Comparison of ENCODE assay signal across 1 cellular context in the genomic region with DNA sequence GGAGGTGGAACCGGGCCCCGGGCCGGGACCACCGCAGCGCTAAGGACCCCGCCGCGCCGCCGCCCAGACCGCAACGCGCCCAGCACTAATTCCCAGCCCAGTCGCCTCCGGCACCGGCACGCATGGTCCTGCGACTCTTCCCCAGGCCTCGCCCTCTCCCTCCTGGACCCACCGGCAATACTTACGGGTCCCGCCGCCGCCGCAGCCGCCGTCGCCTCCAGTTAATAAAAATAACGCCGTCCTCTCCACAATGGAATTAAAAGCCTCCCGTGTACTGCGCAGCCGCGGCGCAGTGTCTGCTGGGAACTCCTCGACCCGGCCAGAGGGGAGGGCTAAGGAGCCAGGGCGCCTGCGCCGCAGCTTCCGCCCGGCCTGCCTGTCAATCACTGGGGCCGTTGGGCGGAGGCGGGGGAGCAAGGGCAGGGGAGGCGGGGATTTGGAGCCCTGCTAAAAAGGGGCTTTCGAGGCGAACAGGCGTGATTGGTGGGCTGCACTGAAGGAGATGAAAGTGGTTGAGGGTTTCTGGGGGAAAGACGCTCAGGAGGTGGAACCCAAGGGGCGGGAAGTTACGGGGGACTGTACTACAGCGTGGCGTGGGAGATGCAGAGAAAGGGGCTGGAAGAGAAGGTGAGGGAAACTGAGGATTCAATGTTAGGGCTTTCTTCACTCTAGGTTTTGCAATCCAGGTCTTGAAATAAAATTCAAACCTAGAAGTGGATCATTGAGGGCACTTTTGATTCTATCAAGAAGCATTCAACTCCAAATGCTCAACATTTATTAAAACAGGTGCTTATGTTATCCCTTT.
TF ChIP-seq lines count a peak whose summit lies in the region.

TSS of gene ZNF281 (minus strand) at position 276 of the 805 bp plus-strand sequence. CDS start 331 bp downstream, outside the sequence.

TF ChIP-seq in WTC11, 78 proteins besides CTCF, POLR2A, EP300 and RAD21 (continued from another document and continues in another):
- TF ChIP-seq, protein P1, sequence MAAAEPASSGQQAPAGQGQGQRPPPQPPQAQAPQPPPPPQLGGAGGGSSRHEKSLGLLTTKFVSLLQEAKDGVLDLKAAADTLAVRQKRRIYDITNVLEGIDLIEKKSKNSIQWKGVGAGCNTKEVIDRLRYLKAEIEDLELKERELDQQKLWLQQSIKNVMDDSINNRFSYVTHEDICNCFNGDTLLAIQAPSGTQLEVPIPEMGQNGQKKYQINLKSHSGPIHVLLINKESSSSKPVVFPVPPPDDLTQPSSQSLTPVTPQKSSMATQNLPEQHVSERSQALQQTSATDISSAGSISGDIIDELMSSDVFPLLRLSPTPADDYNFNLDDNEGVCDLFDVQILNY (CRISPR knock-in tag; IDR thresholded peaks at IDR 0.05), result no peak
- no peak for TF ChIP-seq KAT7 (CRISPR knock-in tag; IDR thresholded peaks at IDR 0.05; ENCODE audit: borderline replicate concordance)
- no peak for TF ChIP-seq ESRRA (CRISPR knock-in tag; IDR thresholded peaks at IDR 0.05; ENCODE audit: borderline replicate concordance)
- no peak for TF ChIP-seq SMAD3 (CRISPR knock-in tag; IDR thresholded peaks at IDR 0.05; ENCODE audit: borderline replicate concordance)
- no peak for TF ChIP-seq CBFB (CRISPR knock-in tag; IDR thresholded peaks at IDR 0.05; ENCODE audit: low read depth)
- TF ChIP-seq ZNF532 (CRISPR knock-in tag; IDR thresholded peaks at IDR 0.05; ENCODE audit: borderline replicate concordance), result no peak
- TF ChIP-seq, protein P2, sequence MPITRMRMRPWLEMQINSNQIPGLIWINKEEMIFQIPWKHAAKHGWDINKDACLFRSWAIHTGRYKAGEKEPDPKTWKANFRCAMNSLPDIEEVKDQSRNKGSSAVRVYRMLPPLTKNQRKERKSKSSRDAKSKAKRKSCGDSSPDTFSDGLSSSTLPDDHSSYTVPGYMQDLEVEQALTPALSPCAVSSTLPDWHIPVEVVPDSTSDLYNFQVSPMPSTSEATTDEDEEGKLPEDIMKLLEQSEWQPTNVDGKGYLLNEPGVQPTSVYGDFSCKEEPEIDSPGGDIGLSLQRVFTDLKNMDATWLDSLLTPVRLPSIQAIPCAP (CRISPR knock-in tag; IDR thresholded peaks at IDR 0.05), result no peak
- peak; percentile 33; the same call in 1 of the 2 replicates for TF ChIP-seq ZNF219 (CRISPR knock-in tag; IDR thresholded peaks at IDR 0.05; ENCODE audit: borderline replicate concordance)
- TF ChIP-seq, protein P3, sequence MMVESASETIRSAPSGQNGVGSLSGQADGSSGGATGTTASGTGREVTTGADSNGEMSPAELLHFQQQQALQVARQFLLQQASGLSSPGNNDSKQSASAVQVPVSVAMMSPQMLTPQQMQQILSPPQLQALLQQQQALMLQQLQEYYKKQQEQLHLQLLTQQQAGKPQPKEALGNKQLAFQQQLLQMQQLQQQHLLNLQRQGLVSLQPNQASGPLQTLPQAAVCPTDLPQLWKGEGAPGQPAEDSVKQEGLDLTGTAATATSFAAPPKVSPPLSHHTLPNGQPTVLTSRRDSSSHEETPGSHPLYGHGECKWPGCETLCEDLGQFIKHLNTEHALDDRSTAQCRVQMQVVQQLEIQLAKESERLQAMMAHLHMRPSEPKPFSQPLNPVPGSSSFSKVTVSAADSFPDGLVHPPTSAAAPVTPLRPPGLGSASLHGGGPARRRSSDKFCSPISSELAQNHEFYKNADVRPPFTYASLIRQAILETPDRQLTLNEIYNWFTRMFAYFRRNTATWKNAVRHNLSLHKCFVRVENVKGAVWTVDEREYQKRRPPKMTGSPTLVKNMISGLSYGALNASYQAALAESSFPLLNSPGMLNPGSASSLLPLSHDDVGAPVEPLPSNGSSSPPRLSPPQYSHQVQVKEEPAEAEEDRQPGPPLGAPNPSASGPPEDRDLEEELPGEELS (CRISPR knock-in tag; IDR thresholded peaks at IDR 0.05), result peak; percentile 5; the same call in 1 of the 2 replicates
- TF ChIP-seq PRRX2 (CRISPR knock-in tag; IDR thresholded peaks at IDR 0.05), result no peak; the same call in 1 of the 2 replicates
- no peak for TF ChIP-seq CREM (CRISPR knock-in tag; IDR thresholded peaks at IDR 0.05)
- TF ChIP-seq, protein P4, sequence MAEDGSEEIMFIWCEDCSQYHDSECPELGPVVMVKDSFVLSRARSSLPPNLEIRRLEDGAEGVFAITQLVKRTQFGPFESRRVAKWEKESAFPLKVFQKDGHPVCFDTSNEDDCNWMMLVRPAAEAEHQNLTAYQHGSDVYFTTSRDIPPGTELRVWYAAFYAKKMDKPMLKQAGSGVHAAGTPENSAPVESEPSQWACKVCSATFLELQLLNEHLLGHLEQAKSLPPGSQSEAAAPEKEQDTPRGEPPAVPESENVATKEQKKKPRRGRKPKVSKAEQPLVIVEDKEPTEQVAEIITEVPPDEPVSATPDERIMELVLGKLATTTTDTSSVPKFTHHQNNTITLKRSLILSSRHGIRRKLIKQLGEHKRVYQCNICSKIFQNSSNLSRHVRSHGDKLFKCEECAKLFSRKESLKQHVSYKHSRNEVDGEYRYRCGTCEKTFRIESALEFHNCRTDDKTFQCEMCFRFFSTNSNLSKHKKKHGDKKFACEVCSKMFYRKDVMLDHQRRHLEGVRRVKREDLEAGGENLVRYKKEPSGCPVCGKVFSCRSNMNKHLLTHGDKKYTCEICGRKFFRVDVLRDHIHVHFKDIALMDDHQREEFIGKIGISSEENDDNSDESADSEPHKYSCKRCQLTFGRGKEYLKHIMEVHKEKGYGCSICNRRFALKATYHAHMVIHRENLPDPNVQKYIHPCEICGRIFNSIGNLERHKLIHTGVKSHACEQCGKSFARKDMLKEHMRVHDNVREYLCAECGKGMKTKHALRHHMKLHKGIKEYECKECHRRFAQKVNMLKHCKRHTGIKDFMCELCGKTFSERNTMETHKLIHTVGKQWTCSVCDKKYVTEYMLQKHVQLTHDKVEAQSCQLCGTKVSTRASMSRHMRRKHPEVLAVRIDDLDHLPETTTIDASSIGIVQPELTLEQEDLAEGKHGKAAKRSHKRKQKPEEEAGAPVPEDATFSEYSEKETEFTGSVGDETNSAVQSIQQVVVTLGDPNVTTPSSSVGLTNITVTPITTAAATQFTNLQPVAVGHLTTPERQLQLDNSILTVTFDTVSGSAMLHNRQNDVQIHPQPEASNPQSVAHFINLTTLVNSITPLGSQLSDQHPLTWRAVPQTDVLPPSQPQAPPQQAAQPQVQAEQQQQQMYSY (CRISPR knock-in tag; IDR thresholded peaks at IDR 0.05), result no peak
- no peak for TF ChIP-seq AR (CRISPR knock-in tag; IDR thresholded peaks at IDR 0.05)
- TF ChIP-seq ATF2 (CRISPR knock-in tag; IDR thresholded peaks at IDR 0.05; ENCODE audit: borderline replicate concordance, low read depth), result no peak
- TF ChIP-seq FOXK1 (CRISPR knock-in tag; IDR thresholded peaks at IDR 0.05), result no peak
- no peak for TF ChIP-seq GTF2I (CRISPR knock-in tag; conservative IDR thresholded peaks at IDR 0.05)
- TF ChIP-seq ZNF416 (CRISPR knock-in tag; IDR thresholded peaks at IDR 0.05), result no peak
- no peak for TF ChIP-seq GABPB1 (CRISPR knock-in tag; IDR thresholded peaks at IDR 0.05)
- TF ChIP-seq MYBL2 (CRISPR knock-in tag; IDR thresholded peaks at IDR 0.05), result no peak
- no peak for TF ChIP-seq ZNF281 (CRISPR knock-in tag; IDR thresholded peaks at IDR 0.05)
- TF ChIP-seq, protein P5, sequence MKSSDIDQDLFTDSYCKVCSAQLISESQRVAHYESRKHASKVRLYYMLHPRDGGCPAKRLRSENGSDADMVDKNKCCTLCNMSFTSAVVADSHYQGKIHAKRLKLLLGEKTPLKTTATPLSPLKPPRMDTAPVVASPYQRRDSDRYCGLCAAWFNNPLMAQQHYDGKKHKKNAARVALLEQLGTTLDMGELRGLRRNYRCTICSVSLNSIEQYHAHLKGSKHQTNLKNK (CRISPR knock-in tag; IDR thresholded peaks at IDR 0.05), result no peak
- TF ChIP-seq MAX (CRISPR knock-in tag; IDR thresholded peaks at IDR 0.05), result peak; percentile 61
- TF ChIP-seq TEAD4 (CRISPR knock-in tag; IDR thresholded peaks at IDR 0.05), result no peak
- 0 out of 2 replicates have a peak, but pooled peaks have one; percentile 26 for TF ChIP-seq TP53 (CRISPR knock-in tag; IDR thresholded peaks at IDR 0.05)
- no peak for TF ChIP-seq ATF1 (CRISPR knock-in tag; IDR thresholded peaks at IDR 0.05)
- TF ChIP-seq HMGA2 (CRISPR knock-in tag; IDR thresholded peaks at IDR 0.05), result no peak
- TF ChIP-seq ZNF263 (CRISPR knock-in tag; IDR thresholded peaks at IDR 0.05; ENCODE audit: low read depth), result no peak
- TF ChIP-seq NFYB (CRISPR knock-in tag; conservative IDR thresholded peaks at IDR 0.05; ENCODE audit: low read depth), result peak; percentile 40; the same call in 1 of the 2 replicates
- no peak for TF ChIP-seq E2F1 (CRISPR knock-in tag; IDR thresholded peaks at IDR 0.05)
- no peak for TF ChIP-seq NR1H2 (CRISPR knock-in tag; IDR thresholded peaks at IDR 0.05)
